ENCODE assay signal across 29 cellular contexts in genomic region chr14:103095210-103095778, GRCh38. TPM values are rescaled to one million over a fixed set of nuclear protein-coding genes. Genes with fewer than 3 reads are reported as not detected.
DNase-seq lines count a peak whose midpoint lies in the region; ATAC-seq and TF ChIP-seq lines count a peak whose summit lies in the region.
"Had no signal": no experiment of that assay in that cellular context is flagged by ENCODE, and none has a peak within 500 bp of the region (broad histone marks: within the 10 kb centered on the region; RNA-seq: fewer than 3 reads in every experiment).

No MANE protein-coding gene starts in this region.

- DNase-seq in colonic mucosa (peak; percentile 74), right lobe of liver (peak in 2 of 3 donors; percentile 38 to 60), sigmoid colon (no peak), T-helper 9 cell (no peak), omental fat pad (ENCODE audit: low spot score) (no peak), osteoblast (ENCODE audit: insufficient read length, low spot score, missing footprints) (no peak)
- DNase-seq: activated naive CD4-positive, alpha-beta T cell treated with Interleukin-2 at 50 U/mL for 16 hours; activated T-cell treated with anti-CD3 and anti-CD28 coated beads, Interleukin-2, amount 50 U/mL, for 24 hours; anterior cingulate cortex; caudate nucleus; dorsolateral prefrontal cortex; EL; erythroblast; gastrocnemius medialis; HFFc6; kidney glomerular epithelial cell; NCI-H146; NCI-H69; occipital lobe; stimulated activated CD4-positive, alpha-beta T cell treated with anti-CD3 and anti-CD28 coated beads, Interleukin-2, amount 100 ng/mL, for 48 hours had no signal

- H3K4me1 ChIP-seq in colonic mucosa (peaks cover 20% of the 10 kb centered on the region), right lobe of liver (peaks cover 0 to 44% (median 12%) of the 10 kb centered on the region in 4 donors), sigmoid colon (peaks cover 0 to 11% (median 10%) of the 10 kb centered on the region in 4 donors), osteoblast (ENCODE audit: insufficient read depth, low read length) (no peaks in the 10 kb centered on the region)

- no peaks in the 10 kb centered on the region for H3K27me3 ChIP-seq in colonic mucosa
- no peaks in the 10 kb centered on the region for H3K27me3 ChIP-seq in right lobe of liver
- peaks cover 0 to 9% (median 0%) of the 10 kb centered on the region in 3 donors for H3K27me3 ChIP-seq in sigmoid colon
- H3K27me3 ChIP-seq in osteoblast (ENCODE audit: insufficient read depth, low read length) = no peaks in the 10 kb centered on the region

- TF ChIP-seq CTCF in C4-2B (conservative IDR thresholded peaks at IDR 0.05) (no peak), colonic mucosa (IDR thresholded peaks at IDR 0.05) (no peak), right lobe of liver (IDR thresholded peaks at IDR 0.05) (no peak), sigmoid colon (IDR thresholded peaks at IDR 0.05) (no peak), omental fat pad (IDR thresholded peaks at IDR 0.05) (no peak), osteoblast (IDR thresholded peaks at IDR 0.05; ENCODE audit: extremely low read depth, low read depth, low read length) (no peak)

- 43% methylated on average over 4 of the region's 11 CpGs for WGBS in right lobe of liver (ENCODE audit: insufficient coverage, low coverage, low lambda C conversion rate, missing lambda C conversion rate)
- 25 to 66% methylated on average over 11 of the region's 11 CpGs for WGBS in sigmoid colon, 2 donors

- H3K4me3 ChIP-seq in colonic mucosa = peak overlapping the region; percentile 24
- H3K4me3 ChIP-seq in right lobe of liver = peak overlapping the region; percentile 49 to 69 (median 62)
- H3K4me3 ChIP-seq in sigmoid colon = no peak overlapping the region
- no peak overlapping the region for H3K4me3 ChIP-seq in osteoblast (ENCODE audit: insufficient read depth, low read length)
- H3K4me3 ChIP-seq: A549, dorsolateral prefrontal cortex had no signal

- no peak overlapping the region for H3K4me2 ChIP-seq in osteoblast (ENCODE audit: insufficient read depth, low read length)

- no peak for TF ChIP-seq POLR2A in right lobe of liver (IDR thresholded peaks at IDR 0.05)
- no peak for TF ChIP-seq POLR2A in sigmoid colon (IDR thresholded peaks at IDR 0.05)

- intact Hi-C loops in colonic mucosa (cut with DNase I) = no loop called here
- intact Hi-C loops in right lobe of liver (cut with DNase I) = no loop called here
- intact Hi-C loops in sigmoid colon (cut with DNase I) = no loop called here

- H3K9me3 ChIP-seq in colonic mucosa = no peaks in the 10 kb centered on the region
- no peaks in the 10 kb centered on the region for H3K9me3 ChIP-seq in right lobe of liver
- no peaks in the 10 kb centered on the region for H3K9me3 ChIP-seq in sigmoid colon
- no peaks in the 10 kb centered on the region for H3K9me3 ChIP-seq in osteoblast (ENCODE audit: low read depth, low read length)
- H3K9me3 ChIP-seq: A549, gastrocnemius medialis had no signal

- H3K27ac ChIP-seq in C4-2B (peak overlapping the region; percentile 41), colonic mucosa (peak overlapping the region; percentile 81), right lobe of liver (peak overlapping the region; percentile 84 to 94 (median 91)), sigmoid colon (peak overlapping the region in 3 of 4 donors; percentile 48 to 66 (median 49)), osteoblast (ENCODE audit: low read depth, low read length) (no peak overlapping the region)
- H3K27ac ChIP-seq: dorsolateral prefrontal cortex had no signal

- H3K9ac ChIP-seq in colonic mucosa (ENCODE audit: low read depth in 2 of 2, low read length in 2 of 2) = peak overlapping the region; percentile 76 to 82

- no peak for TF ChIP-seq EP300 in sigmoid colon (IDR thresholded peaks at IDR 0.05)

- H2AFZ ChIP-seq in osteoblast (ENCODE audit: low read length) = no peak overlapping the region

- H3K79me2 ChIP-seq in osteoblast (ENCODE audit: insufficient read depth, low read length) = no peaks in the 10 kb centered on the region

- H3K36me3 ChIP-seq in colonic mucosa (no peaks in the 10 kb centered on the region), right lobe of liver (no peaks in the 10 kb centered on the region), sigmoid colon (no peaks in the 10 kb centered on the region), osteoblast (ENCODE audit: insufficient read depth, low read length) (no peaks in the 10 kb centered on the region)
- H3K36me3 ChIP-seq: gastrocnemius medialis had no signal

- no peaks in the 10 kb centered on the region for H4K20me1 ChIP-seq in osteoblast (ENCODE audit: insufficient read depth, low read length)

- ATAC-seq in right lobe of liver (peak; percentile 1 to 24 (median 3)), omental fat pad (ENCODE audit: low FRiP score) (no peak), GM21526 (IDR thresholded peaks at IDR 0.05; ENCODE audit: low FRiP score, unreplicated experiment) (no peak)
- ATAC-seq: A549; activated CD4-positive, CD25-positive, alpha-beta regulatory T cell treated with anti-CD3 and anti-CD28 coated beads, Interleukin-2, amount 50 U/mL, for 24 hours; gastrocnemius medialis had no signal

RNA-seq across cellular contexts. Expression of gene EXOC3L4, which starts 0.8 kb away (rescaled TPM):
- 10 to 100 TPM; 11.3 to 15.6 TPM for total RNA-seq in colonic mucosa
- 10 to 100 TPM; 34.2 to 87.1 (median 48.1) TPM for total RNA-seq in right lobe of liver
- 1 to 10 TPM in 2 of 4 donors, under 1 TPM in 2; 0.36 to 1.8 (median 0.90) TPM for total RNA-seq in sigmoid colon
- polyA plus RNA-seq in sigmoid colon = 10 to 100 TPM in 1 of 3 donors, 1 to 10 TPM in 2; 3.0 to 23.8 (median 6.0) TPM
- total RNA-seq in omental fat pad = 1 to 10 TPM in 2 of 4 donors, under 1 TPM in 1, not detected in 1; 0.93 to 5.2 (median 1.3) TPM
- 0.29 TPM in 1 of 2 replicates, not detected in the other for total RNA-seq in osteoblast
- total RNA-seq: M059J, mononuclear cell had no signal
- polyA plus RNA-seq: BJ had no signal

RNA-seq across cellular contexts. Expression of gene LBHD2, which starts 11.3 kb away (rescaled TPM):
- total RNA-seq in colonic mucosa (not detected), right lobe of liver (not detected), sigmoid colon (not detected), omental fat pad (1 to 10 TPM in 1 of 4 donors, not detected in 3; 6.3 TPM), osteoblast (not detected in 2 replicates)
- under 1 TPM in 1 of 3 donors, not detected in 2; 0.17 TPM for polyA plus RNA-seq in sigmoid colon
- total RNA-seq: gastrocnemius medialis, HFFc6, M059J, mononuclear cell, occipital lobe, sciatic nerve, ureter had no signal
- polyA plus RNA-seq: A549, BJ had no signal

RNA-seq across cellular contexts. Expression of gene TNFAIP2, which starts 28.0 kb away (rescaled TPM):
- total RNA-seq in colonic mucosa (10 to 100 TPM; 10.5 to 26.9 TPM), right lobe of liver (100 to 1,000 TPM in 1 of 6 experiments, 10 to 100 TPM in 5; 23.2 to 122 (median 32.6) TPM), sigmoid colon (10 to 100 TPM; 21.2 to 59.1 (median 36.6) TPM), omental fat pad (100 to 1,000 TPM in 3 of 4 donors, 10 to 100 TPM in 1; 56.0 to 215 (median 144) TPM), osteoblast (41.3 and 60.1 TPM in 2 replicates)
- 10 to 100 TPM; 11.8 to 68.0 (median 28.8) TPM for polyA plus RNA-seq in sigmoid colon

RNA-seq across cellular contexts. Expression of gene CDC42BPB, which starts 37.9 kb away (rescaled TPM):
- 10 to 100 TPM; 67.9 to 83.8 TPM for total RNA-seq in colonic mucosa
- 10 to 100 TPM; 38.4 to 55.5 (median 43.0) TPM for total RNA-seq in right lobe of liver
- 10 to 100 TPM; 58.5 to 82.3 (median 61.6) TPM for total RNA-seq in sigmoid colon
- polyA plus RNA-seq in sigmoid colon = 10 to 100 TPM; 18.0 to 51.5 (median 24.0) TPM
- total RNA-seq in omental fat pad = 100 to 1,000 TPM in 3 of 4 donors, 10 to 100 TPM in 1; 63.7 to 131 (median 113) TPM
- total RNA-seq in osteoblast = 99.9 and 118 TPM in 2 replicates

Comparison
In these comparisons a context has a peak if more than half of its experiments do, and no peak if none do; other contexts are left out.
1. DNase-seq: peak in colonic mucosa (single experiment) and right lobe of liver (2 of 3); none in sigmoid colon (single experiment), T-helper 9 cell (single experiment), omental fat pad (single experiment) and osteoblast (single experiment).
2. H3K4me3 ChIP-seq: peak in colonic mucosa (single experiment) and right lobe of liver (3 of 3); none in sigmoid colon (0 of 4) and osteoblast (single experiment).
3. ATAC-seq: peak in right lobe of liver (4 of 4); none in omental fat pad (single experiment) and GM21526 (single experiment).